16 cellular contexts compared by ENCODE assay signal in the genomic region with DNA sequence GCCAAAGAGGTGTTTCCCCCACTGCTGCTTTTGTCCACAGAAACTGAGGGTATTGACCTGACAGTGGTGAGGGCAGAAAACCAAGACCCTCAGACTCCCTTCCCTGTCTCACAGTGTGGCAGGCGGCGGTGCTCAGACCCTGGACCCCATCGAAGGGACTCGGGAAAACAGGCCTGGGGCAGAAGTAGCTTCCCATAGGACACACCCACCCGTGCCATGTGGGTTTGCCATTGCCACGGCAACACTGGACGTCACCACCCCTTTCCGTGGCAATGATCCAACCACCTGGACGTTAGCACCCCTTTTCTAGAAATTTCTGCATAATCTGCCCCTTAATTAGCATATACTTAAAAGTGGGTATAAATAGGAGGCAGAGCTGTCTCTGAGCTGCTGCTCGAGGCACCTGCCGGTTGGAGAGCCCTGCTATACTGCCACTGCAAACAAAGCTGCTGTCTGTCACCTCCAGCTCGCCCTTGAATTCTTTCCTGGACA. TPM values are rescaled to one million over a fixed set of nuclear protein-coding genes. Genes with fewer than 3 reads are reported as not detected.
DNase-seq lines count a peak whose midpoint lies in the region; ATAC-seq, FAIRE-seq and TF ChIP-seq lines count a peak whose summit lies in the region.
"Had no signal": no experiment of that assay in that cellular context is flagged by ENCODE, and none has a peak within 500 bp of the region (broad histone marks: within the 10 kb centered on the region; RNA-seq: fewer than 3 reads in every experiment).

No MANE protein-coding gene starts in this region.

- H3K4me3 ChIP-seq in SK-N-SH (ENCODE audit: low read depth in 2 of 2, low read length in 1 of 2), result no peak overlapping the region
- H3K4me3 ChIP-seq in H1 (ENCODE audit: extremely low read depth in 1 of 4, insufficient read depth in 2 of 4, low read depth in 3 of 4, low read length in 4 of 4), result no peak overlapping the region

- FAIRE-seq in H1 (lab: Jason Lieb, UNC), result no peak

- no peak for TF ChIP-seq POLR2A in H1 (IDR thresholded peaks at IDR 0.05; ENCODE audit: control extremely low read depth in 1 of 2, low read depth in 2 of 2, low read length in 2 of 2)

- H3K9me3 ChIP-seq in SK-N-SH, result no peaks in the 10 kb centered on the region
- H3K9me3 ChIP-seq in H1 (ENCODE audit: insufficient read depth in 2 of 2, low read depth in 1 of 2, low read length in 1 of 2), result no peaks in the 10 kb centered on the region
- H3K9me3 ChIP-seq: Caco-2 had no signal

- no peak overlapping the region for H2BK15ac ChIP-seq in H1 (ENCODE audit: low read length)

- no peak overlapping the region for H4K91ac ChIP-seq in H1 (replicated peaks; ENCODE audit: insufficient read length, low read length)

- no peaks in the 10 kb centered on the region for H3K9me2 ChIP-seq in SK-N-SH

- no peaks in the 10 kb centered on the region for H3K23me2 ChIP-seq in H1 (ENCODE audit: low read depth, low read length)

- no peak overlapping the region for H3K4me2 ChIP-seq in SK-N-SH
- no peak overlapping the region for H3K4me2 ChIP-seq in H1 (ENCODE audit: insufficient read depth in 1 of 2, low read depth in 2 of 2, low read length in 2 of 2)

- H3K14ac ChIP-seq in H1 (ENCODE audit: insufficient read length), result no peak overlapping the region

- H2BK20ac ChIP-seq in H1 (ENCODE audit: low read length), result no peak overlapping the region

- TF ChIP-seq EP300 in SK-N-SH (IDR thresholded peaks at IDR 0.05; ENCODE audit: borderline replicate concordance in 1 of 2, low read depth in 1 of 2, low read length in 1 of 2) (no peak), H1 (IDR thresholded peaks at IDR 0.05; ENCODE audit: borderline replicate concordance in 1 of 2, low read depth in 2 of 2, low read length in 2 of 2) (no peak)

- 72% methylated on average over 7 of the region's 12 CpGs for WGBS in SK-N-SH (ENCODE audit: low lambda C conversion rate)
- 87% methylated on average over 12 of the region's 12 CpGs; no CpG with 5 or more reads in 1 of the 2 experiments for WGBS in H1 (ENCODE audit: extremely low coverage in 1 of 2, insufficient coverage in 1 of 2, insufficient read length in 1 of 2, insufficient replicate concordance in 2 of 2, low coverage in 1 of 2, low lambda C conversion rate in 2 of 2, missing lambda C conversion rate in 1 of 2), 2 experiments

- H3K4me3 Mint-ChIP-seq in stimulated activated naive B cell treated with anti-CD40 and anti-IgM and Interleukin-4, amounts not matched to agents 10 μg/mL and 1 μg/mL and 100 μg/mL, for 72 hours, result no peak overlapping the region
- no peak overlapping the region for H3K4me3 Mint-ChIP-seq in activated CD8-positive, alpha-beta T cell treated with anti-CD3 and anti-CD28 coated beads for 36 hours
- H3K4me3 Mint-ChIP-seq: naive thymus-derived CD8-positive, alpha-beta T cell had no signal

- no peaks in the 10 kb centered on the region for H3K36me3 Mint-ChIP-seq in stimulated activated naive B cell treated with anti-CD40 and anti-IgM and Interleukin-4, amounts not matched to agents 10 μg/mL and 1 μg/mL and 100 μg/mL, for 72 hours
- H3K36me3 Mint-ChIP-seq in activated CD8-positive, alpha-beta T cell treated with anti-CD3 and anti-CD28 coated beads for 36 hours (ENCODE audit: low read depth), result no peaks in the 10 kb centered on the region
- H3K36me3 Mint-ChIP-seq: naive thymus-derived CD8-positive, alpha-beta T cell had no signal

- H3K18ac ChIP-seq in H1 (ENCODE audit: extremely low read depth, low read length), result no peak overlapping the region

- intact Hi-C loops in activated CD8-positive, alpha-beta T cell treated with anti-CD3 and anti-CD28 coated beads for 36 hours (cut with micrococcal nuclease), result no loop called here

- H3K27ac ChIP-seq in SK-N-SH (ENCODE audit: low read depth in 2 of 2, low read length in 1 of 2) (no peak overlapping the region), H1 (ENCODE audit: low read depth, low read length) (no peak overlapping the region)

- no peaks in the 10 kb centered on the region for H4K20me1 ChIP-seq in SK-N-SH (ENCODE audit: insufficient read depth)
- no peaks in the 10 kb centered on the region for H4K20me1 ChIP-seq in H1 (replicated peaks in 1 of 2; ENCODE audit: control insufficient read depth in 1 of 2, insufficient read depth in 2 of 2, low read length in 2 of 2)

- H2BK120ac ChIP-seq in H1 (replicated peaks; ENCODE audit: low read depth, low read length), result no peak overlapping the region

- no peaks in the 10 kb centered on the region for H3F3A ChIP-seq in SK-N-SH (replicated peaks; ENCODE audit: insufficient read depth)

- H3K56ac ChIP-seq in H1 (replicated peaks; ENCODE audit: insufficient read length, low read depth, low read length), result no peak overlapping the region

- no peaks in the 10 kb centered on the region for H3K9me3 Mint-ChIP-seq in stimulated activated naive B cell treated with anti-CD40 and anti-IgM and Interleukin-4, amounts not matched to agents 10 μg/mL and 1 μg/mL and 100 μg/mL, for 72 hours
- no peaks in the 10 kb centered on the region for H3K9me3 Mint-ChIP-seq in activated CD8-positive, alpha-beta T cell treated with anti-CD3 and anti-CD28 coated beads for 36 hours
- H3K9me3 Mint-ChIP-seq: naive thymus-derived CD8-positive, alpha-beta T cell had no signal

- H3K9ac ChIP-seq in SK-N-SH (no peak overlapping the region), H1 (replicated peaks in 1 of 4; ENCODE audit: extremely low read depth in 1 of 4, low read depth in 3 of 4, low read length in 3 of 4) (no peak overlapping the region)

- CTCF ChIA-PET in SK-N-SH (lab: Yijun Ruan, JAX) (interaction anchor here (0.9 to 1.8 kb wide), 2 partner anchors 10 to 15 kb away, joined by 3 to 5 read pairs; no protein-coding TSS in a partner anchor), H1 (lab: Charles Lee; ENCODE audit: partially characterized antibody) (interaction anchor here (0.5 to 2.3 kb wide), 9 partner anchors 10 to 427 kb away, joined by 3 to 9 read pairs (median 4); partner anchors contain the start of gene MLC1)
- CTCF ChIA-PET in activated CD8-positive, alpha-beta T cell treated with anti-CD3 and anti-CD28 coated beads for 36 hours (lab: Charles Lee), result no interaction called here

- H2BK12ac ChIP-seq in H1 (ENCODE audit: low read depth, low read length), result no peak overlapping the region

- ATAC-seq in SK-N-SH treated with all-trans-retinoic acid at 6 μM for 48 hours, result no peak
- ATAC-seq in stimulated activated naive B cell treated with anti-CD40 and anti-IgM and Interleukin-4, amounts not matched to agents 10 μg/mL and 1 μg/mL and 100 μg/mL, for 72 hours (replicated peaks), result no peak
- no peak for ATAC-seq in activated CD8-positive, alpha-beta T cell treated with anti-CD3 and anti-CD28 coated beads for 36 hours
- ATAC-seq: naive thymus-derived CD8-positive, alpha-beta T cell had no signal

- H2AFZ ChIP-seq in SK-N-SH (ENCODE audit: low read depth) (no peak overlapping the region), H1 (ENCODE audit: low read length) (no peak overlapping the region)

- H3K27me3 Mint-ChIP-seq in stimulated activated naive B cell treated with anti-CD40 and anti-IgM and Interleukin-4, amounts not matched to agents 10 μg/mL and 1 μg/mL and 100 μg/mL, for 72 hours, result peaks cover 0 to 2% of the 10 kb centered on the region in 2 donors
- no peaks in the 10 kb centered on the region for H3K27me3 Mint-ChIP-seq in activated CD8-positive, alpha-beta T cell treated with anti-CD3 and anti-CD28 coated beads for 36 hours
- H3K27me3 Mint-ChIP-seq: naive thymus-derived CD8-positive, alpha-beta T cell had no signal

- no peak for TF ChIP-seq CTCF in SK-N-SH (IDR thresholded peaks at IDR 0.05)
- no peak for TF ChIP-seq CTCF in H1 (IDR thresholded peaks at IDR 0.05; ENCODE audit: control extremely low read depth in 1 of 3, insufficient read depth in 1 of 3, low read depth in 1 of 3, low read length in 3 of 3)
- TF ChIP-seq CTCF in activated CD8-positive, alpha-beta T cell treated with anti-CD3 and anti-CD28 coated beads for 36 hours (IDR thresholded peaks at IDR 0.05), result no peak

- DNase-seq in SK-N-SH (peak; percentile 47), NCI-H510A (lab: John Stamatoyannopoulos, UW) (peak; percentile 30), H1 (ENCODE audit: low read depth in 1 of 2, low spot score in 2 of 2) (no peak), DMS114 treated with DMSO at 0.1 percent for 48 hours (lab: John Stamatoyannopoulos, UW; ENCODE audit: unreplicated experiment) (no peak), medulla oblongata (ENCODE audit: extremely low spot score) (no peak)
- DNase-seq in stimulated activated naive B cell treated with anti-CD40 and anti-IgM and Interleukin-4, amounts not matched to agents 10 μg/mL and 1 μg/mL and 100 μg/mL, for 72 hours, result no peak
- DNase-seq in activated CD8-positive, alpha-beta T cell treated with anti-CD3 and anti-CD28 coated beads for 36 hours, result no peak
- DNase-seq: ACHN; activated gamma-delta T cell treated with Interleukin-2 at 50 U/mL for 16 hours; Caco-2; naive thymus-derived CD8-positive, alpha-beta T cell had no signal

- no peak overlapping the region for H3K4ac ChIP-seq in H1 (replicated peaks; ENCODE audit: insufficient read length, low read depth, low read length)

- H3K36me3 ChIP-seq in SK-N-SH (replicated peaks in 1 of 2; ENCODE audit: control insufficient read depth in 1 of 2, insufficient read depth in 2 of 2, low read length in 1 of 2), result no peaks in the 10 kb centered on the region
- H3K36me3 ChIP-seq in H1 (ENCODE audit: control insufficient read depth in 2 of 4, insufficient read depth in 4 of 4, low read length in 3 of 4), result no peaks in the 10 kb centered on the region

- no peak overlapping the region for H3K23ac ChIP-seq in H1 (ENCODE audit: insufficient read length)

- no peaks in the 10 kb centered on the region for H3K79me1 ChIP-seq in H1 (ENCODE audit: low read depth, low read length)

- H4K5ac ChIP-seq in H1 (ENCODE audit: insufficient read length, low read depth, low read length), result no peak overlapping the region

- TF ChIP-seq RAD21 in SK-N-SH (IDR thresholded peaks at IDR 0.05; ENCODE audit: low read length) (no peak), H1 (IDR thresholded peaks at IDR 0.05 in 1 of 2, conservative IDR thresholded peaks at IDR 0.05 in 1 of 2; ENCODE audit: low read depth in 2 of 2, low read length in 2 of 2) (no peak)

- H4K8ac ChIP-seq in H1 (ENCODE audit: extremely low read depth, insufficient read depth, low read length), result peak overlapping the region; percentile 15; the same call in 1 of the 2 replicates

- H3K4me1 ChIP-seq in SK-N-SH (ENCODE audit: control insufficient read depth in 1 of 2, insufficient read depth in 2 of 2, low read depth in 1 of 2, low read length in 1 of 2), result no peaks in the 10 kb centered on the region; a peak in 1 of 4 replicates
- no peaks in the 10 kb centered on the region; a peak in 1 of 7 replicates for H3K4me1 ChIP-seq in H1 (replicated peaks in 1 of 4; ENCODE audit: control insufficient read depth in 3 of 4, insufficient read depth in 4 of 4, low read length in 3 of 4)
- H3K4me1 ChIP-seq: Caco-2 had no signal

- H3K4me1 Mint-ChIP-seq in stimulated activated naive B cell treated with anti-CD40 and anti-IgM and Interleukin-4, amounts not matched to agents 10 μg/mL and 1 μg/mL and 100 μg/mL, for 72 hours, result peaks cover 4 to 7% of the 10 kb centered on the region in 2 donors
- no peaks in the 10 kb centered on the region for H3K4me1 Mint-ChIP-seq in activated CD8-positive, alpha-beta T cell treated with anti-CD3 and anti-CD28 coated beads for 36 hours (ENCODE audit: low read depth)
- H3K4me1 Mint-ChIP-seq: naive thymus-derived CD8-positive, alpha-beta T cell had no signal

- H2BK5ac ChIP-seq in H1 (ENCODE audit: low read depth, low read length), result no peak overlapping the region

- POLR2A ChIA-PET in SK-N-SH (lab: Yijun Ruan, JAX) (no interaction called here), H1 (lab: Charles Lee; ENCODE audit: partially characterized antibody) (interaction anchor here (1.1 to 1.3 kb wide), 2 partner anchors 11 to 15 kb away, joined by 3 to 5 read pairs; partner anchors contain the start of gene MLC1)
- POLR2A ChIA-PET in activated CD8-positive, alpha-beta T cell treated with anti-CD3 and anti-CD28 coated beads for 36 hours (lab: Charles Lee), result no interaction called here

- peak overlapping the region; percentile 59 for H3K27ac Mint-ChIP-seq in stimulated activated naive B cell treated with anti-CD40 and anti-IgM and Interleukin-4, amounts not matched to agents 10 μg/mL and 1 μg/mL and 100 μg/mL, for 72 hours
- H3K27ac Mint-ChIP-seq in activated CD8-positive, alpha-beta T cell treated with anti-CD3 and anti-CD28 coated beads for 36 hours, result no peak overlapping the region

- no peaks in the 10 kb centered on the region for H3K79me2 ChIP-seq in SK-N-SH (ENCODE audit: insufficient read depth)
- H3K79me2 ChIP-seq in H1 (ENCODE audit: control insufficient read depth in 1 of 2, insufficient read depth in 2 of 2, low read length in 2 of 2), result no peaks in the 10 kb centered on the region

- H2AK5ac ChIP-seq in H1 (ENCODE audit: low read depth, low read length), result no peak overlapping the region

- H3K27me3 ChIP-seq in SK-N-SH (ENCODE audit: insufficient read depth), result no peaks in the 10 kb centered on the region
- H3K27me3 ChIP-seq in H1 (replicated peaks in 1 of 4; ENCODE audit: control insufficient read depth in 3 of 4, extremely low read depth in 1 of 4, insufficient read depth in 3 of 4, low read length in 3 of 4), result no peaks in the 10 kb centered on the region

RNA-seq across cellular contexts. Expression of gene MLC1, which starts 10.6 kb away (rescaled TPM):
- polyA plus RNA-seq in SK-N-SH (2012; rRNA removed) (not detected in 2 replicates), H1 (2011; rRNA removed) (0.17 and 0.20 TPM in 2 replicates)
- polyA plus RNA-seq in SK-N-SH (2012; cell fraction: cytosol; rRNA removed), result 0.01 TPM in 1 of 2 replicates, not detected in the other
- not detected in 2 replicates for polyA plus RNA-seq in SK-N-SH (2012; cell fraction: nucleus; rRNA removed)
- not detected in 2 replicates for total RNA-seq in H1 (2021; fragmentation: NEBNext Ultra II Directional; extraction: Animal tissue kit (Norgen Biotek cat#: 25700))
- polyA plus RNA-seq in H1 (2011; cell fraction: cytosol; rRNA removed), result 0.12 TPM
- 0.34 TPM for polyA plus RNA-seq in H1 (2011; cell fraction: nucleus; rRNA removed)
- 0.09 to 0.28 TPM (median 0.19 TPM) in 3 of 4 replicates, not detected in the other for polyA plus RNA-seq in H1 (2012, experiment 1 of 2)
- polyA plus RNA-seq in H1 (2012, experiment 2 of 2), result 0.08 TPM
- 0.08 TPM for polyA plus RNA-seq in H1 (2013, experiment 1 of 2)
- 0.09 TPM for polyA plus RNA-seq in H1 (2013, experiment 2 of 2)
- polyA minus RNA-seq in H1 (2011; rRNA and poly(A)+ RNA removed), result 0.29 and 0.44 TPM in 2 replicates
- polyA minus RNA-seq in H1 (2011; cell fraction: cytosol; rRNA and poly(A)+ RNA removed), result not detected
- not detected for polyA minus RNA-seq in H1 (2011; cell fraction: nucleus; rRNA and poly(A)+ RNA removed)
- 1 to 10 TPM; 1.3 to 1.5 TPM for total RNA-seq in activated CD8-positive, alpha-beta T cell treated with anti-CD3 and anti-CD28 coated beads for 36 hours

RNA-seq across cellular contexts. Expression of gene MOV10L1, which starts 15.2 kb away (rescaled TPM):
- polyA plus RNA-seq in SK-N-SH (2012; rRNA removed), result 2.1 and 3.0 TPM in 2 replicates
- 0.59 and 0.94 TPM in 2 replicates for polyA plus RNA-seq in SK-N-SH (2012; cell fraction: cytosol; rRNA removed)
- 19.6 and 23.9 TPM in 2 replicates for polyA plus RNA-seq in SK-N-SH (2012; cell fraction: nucleus; rRNA removed)
- total RNA-seq in H1 (2021; fragmentation: NEBNext Ultra II Directional; extraction: Animal tissue kit (Norgen Biotek cat#: 25700)), result not detected in 2 replicates
- 0.13 and 0.32 TPM in 2 replicates for polyA plus RNA-seq in H1 (2011; rRNA removed)
- polyA plus RNA-seq in H1 (2011; cell fraction: cytosol; rRNA removed), result 0.37 TPM
- polyA plus RNA-seq in H1 (2011; cell fraction: nucleus; rRNA removed), result 0.31 TPM
- polyA plus RNA-seq in H1 (2012, experiment 1 of 2), result 0.07 TPM in 1 of 4 replicates, not detected in the others
- not detected for polyA plus RNA-seq in H1 (2012, experiment 2 of 2)
- polyA plus RNA-seq in H1 (2013, experiment 1 of 2), result 0.14 TPM
- polyA plus RNA-seq in H1 (2013, experiment 2 of 2), result 0.06 TPM
- polyA minus RNA-seq in H1 (2011; rRNA and poly(A)+ RNA removed), result 0.16 TPM in 1 of 2 replicates, not detected in the other
- polyA minus RNA-seq in H1 (2011; cell fraction: cytosol; rRNA and poly(A)+ RNA removed), result not detected
- polyA minus RNA-seq in H1 (2011; cell fraction: nucleus; rRNA and poly(A)+ RNA removed), result 0.80 TPM
- under 1 TPM in 1 of 2 experiments, not detected in 1; 0.34 TPM for total RNA-seq in activated CD8-positive, alpha-beta T cell treated with anti-CD3 and anti-CD28 coated beads for 36 hours
- total RNA-seq: Caco-2; HT1080; naive thymus-derived CD8-positive, alpha-beta T cell had no signal
- polyA plus RNA-seq: naive thymus-derived CD8-positive, alpha-beta T cell had no signal

RNA-seq across cellular contexts. Expression of gene TTLL8, which starts 16.5 kb away (rescaled TPM):
- polyA plus RNA-seq in SK-N-SH (2012; rRNA removed) (not detected in 2 replicates), H1 (2011; rRNA removed) (not detected in 2 replicates)
- polyA plus RNA-seq in SK-N-SH (2012; cell fraction: cytosol; rRNA removed), result not detected in 2 replicates
- polyA plus RNA-seq in SK-N-SH (2012; cell fraction: nucleus; rRNA removed), result not detected in 2 replicates
- not detected in 2 replicates for total RNA-seq in H1 (2021; fragmentation: NEBNext Ultra II Directional; extraction: Animal tissue kit (Norgen Biotek cat#: 25700))
- not detected for polyA plus RNA-seq in H1 (2011; cell fraction: cytosol; rRNA removed)
- not detected for polyA plus RNA-seq in H1 (2011; cell fraction: nucleus; rRNA removed)
- polyA plus RNA-seq in H1 (2012, experiment 1 of 2), result not detected in 4 replicates
- not detected for polyA plus RNA-seq in H1 (2012, experiment 2 of 2)
- not detected for polyA plus RNA-seq in H1 (2013, experiment 1 of 2)
- not detected for polyA plus RNA-seq in H1 (2013, experiment 2 of 2)
- not detected in 2 replicates for polyA minus RNA-seq in H1 (2011; rRNA and poly(A)+ RNA removed)
- not detected for polyA minus RNA-seq in H1 (2011; cell fraction: cytosol; rRNA and poly(A)+ RNA removed)
- not detected for polyA minus RNA-seq in H1 (2011; cell fraction: nucleus; rRNA and poly(A)+ RNA removed)
- total RNA-seq in activated CD8-positive, alpha-beta T cell treated with anti-CD3 and anti-CD28 coated beads for 36 hours, result not detected
- total RNA-seq: aorta; Caco-2; HT1080; liver; naive thymus-derived CD8-positive, alpha-beta T cell; temporal lobe had no signal
- polyA plus RNA-seq: aorta; liver; naive thymus-derived CD8-positive, alpha-beta T cell had no signal

Comparison
In these comparisons a context has a peak if more than half of its experiments do, and no peak if none do; other contexts are left out.
1. DNase-seq: peak in SK-N-SH (single experiment) and NCI-H510A (single experiment); none in H1 (0 of 2), stimulated activated naive B cell treated with anti-CD40 and anti-IgM and Interleukin-4, amounts not matched to agents 10 μg/mL and 1 μg/mL and 100 μg/mL, for 72 hours (single experiment), activated CD8-positive, alpha-beta T cell treated with anti-CD3 and anti-CD28 coated beads for 36 hours (single experiment), DMS114 treated with DMSO at 0.1 percent for 48 hours (single experiment) and medulla oblongata (single experiment).
2. Of the 17 proteins assayed by ChIP-seq in both H1 and SK-N-SH: peak only in H1: RFX5; only in SK-N-SH: none; in both: none; in neither: 16.